6 cellular contexts compared by ENCODE assay signal in genomic region chr15:90915808-90916440, GRCh38. TPM values are rescaled to one million over a fixed set of nuclear protein-coding genes. Genes with fewer than 3 reads are reported as not detected.
DNase-seq lines count a peak whose midpoint lies in the region; ATAC-seq, FAIRE-seq and TF ChIP-seq lines count a peak whose summit lies in the region.

No MANE protein-coding gene starts in this region.

- CTCF ChIA-PET in GM10248 (lab: Yijun Ruan, JAX), result interaction anchor here (0.8 to 4.8 kb wide), 3 partner anchors 10 to 17 kb away, joined by 3 to 38 read pairs (median 36); partner anchors contain the start of genes HDDC3, MAN2A2 and UNC45A

- H3K4me3 ChIP-seq in fibroblast of villous mesenchyme (ENCODE audit: low read depth, low read length) (no peak overlapping the region), pancreas (no peak overlapping the region)

- peak; percentile 81 for DNase-seq in NOMO-1 treated with DMSO at 0.1 percent for 48 hours (lab: John Stamatoyannopoulos, UW; ENCODE audit: unreplicated experiment)
- DNase-seq in fibroblast of villous mesenchyme (ENCODE audit: low read depth), result peak; percentile 32
- peak in 2 of 6 donors; percentile 62 to 69 for DNase-seq in pancreas
- DNase-seq in globus pallidus (ENCODE audit: low spot score), result no peak
- no peak for DNase-seq in activated CD4-positive, alpha-beta T cell treated with anti-CD3 and anti-CD28 coated beads, Interleukin-2, amount 50 U/mL, for 1 hour
- no peak for DNase-seq in GM10248 (ENCODE audit: extremely low spot score)

- H3K27me3 ChIP-seq in pancreas, result no peaks in the 10 kb centered on the region

- H3K27ac ChIP-seq in pancreas, result no peak overlapping the region

- no peak for FAIRE-seq in pancreas (lab: Jason Lieb, UNC)

- ATAC-seq in pancreas, result peak in 3 of 4 donors; percentile 19 to 67 (median 46)

- intact Hi-C loops in pancreas (cut with DNase I), result no loop called here

- no peak for TF ChIP-seq CTCF in fibroblast of villous mesenchyme (IDR thresholded peaks at IDR 0.05; ENCODE audit: insufficient read depth, low read depth, low read length)
- no peak for TF ChIP-seq CTCF in pancreas (IDR thresholded peaks at IDR 0.05)
- TF ChIP-seq CTCF in GM10248 (IDR thresholded peaks at IDR 0.05; ENCODE audit: control extremely low read depth, extremely low read depth, low read depth, missing control alignments), result no peak

- 76 to 79% methylated on average over 24 to 25 of the region's 25 CpGs for WGBS in pancreas, 2 donors

- H3K4me1 ChIP-seq in pancreas, result no peaks in the 10 kb centered on the region

- POLR2A ChIA-PET in GM10248 (lab: Yijun Ruan, JAX), result no interaction called here

- no peaks in the 10 kb centered on the region for H3K9me3 ChIP-seq in pancreas

- peaks cover 13 to 99% (median 61%) of the 10 kb centered on the region in 3 donors for H3K36me3 ChIP-seq in pancreas

RNA-seq across cellular contexts. Expression of gene MAN2A2, which starts 12.8 kb away (rescaled TPM):
- total RNA-seq in fibroblast of villous mesenchyme (11.9 and 15.1 TPM in 2 replicates), pancreas (10 to 100 TPM; 56.6 to 88.2 (median 67.7) TPM)
- polyA plus RNA-seq in pancreas, result 100 to 1,000 TPM in 1 of 2 donors, 10 to 100 TPM in 1; 57.2 to 118 TPM

RNA-seq across cellular contexts. Expression of gene HDDC3, which starts 16.4 kb away (rescaled TPM):
- total RNA-seq in fibroblast of villous mesenchyme (9.5 and 10.3 TPM in 2 replicates), pancreas (10 to 100 TPM; 10.3 to 17.6 (median 13.3) TPM)
- polyA plus RNA-seq in pancreas, result 10 to 100 TPM; 16.6 to 20.9 TPM

RNA-seq across cellular contexts. Expression of gene UNC45A, which starts 19.2 kb away (rescaled TPM):
- total RNA-seq in fibroblast of villous mesenchyme (65.1 and 69.1 TPM in 2 replicates), pancreas (10 to 100 TPM; 29.2 to 50.7 (median 32.2) TPM)
- polyA plus RNA-seq in pancreas, result 10 to 100 TPM; 50.0 to 51.3 TPM

RNA-seq across cellular contexts. Expression of gene FES, which starts 31.6 kb away (rescaled TPM):
- total RNA-seq in fibroblast of villous mesenchyme, result 17.3 and 26.1 TPM in 2 replicates
- total RNA-seq in pancreas, result 10 to 100 TPM in 1 of 6 donors, 1 to 10 TPM in 5; 3.9 to 23.0 (median 8.6) TPM
- polyA plus RNA-seq in pancreas, result 10 to 100 TPM; 24.4 to 26.5 TPM

RNA-seq across cellular contexts. Expression of gene RCCD1, which starts 38.8 kb away (rescaled TPM):
- total RNA-seq in fibroblast of villous mesenchyme (12.9 and 14.7 TPM in 2 replicates), pancreas (10 to 100 TPM in 1 of 6 donors, 1 to 10 TPM in 5; 6.6 to 12.2 (median 7.8) TPM)
- polyA plus RNA-seq in pancreas, result 10 to 100 TPM in 1 of 2 donors, 1 to 10 TPM in 1; 9.0 to 11.9 TPM

Comparison
In these comparisons a context has a peak if more than half of its experiments do, and no peak if none do; other contexts are left out.
1. DNase-seq: peak in NOMO-1 treated with DMSO at 0.1 percent for 48 hours (single experiment) and fibroblast of villous mesenchyme (single experiment); none in globus pallidus (single experiment), activated CD4-positive, alpha-beta T cell treated with anti-CD3 and anti-CD28 coated beads, Interleukin-2, amount 50 U/mL, for 1 hour (single experiment) and GM10248 (single experiment).